ENCODE assay signal across 10 cellular contexts in genomic region chr17:40651939-40652338, GRCh38. TPM values are rescaled to one million over a fixed set of nuclear protein-coding genes. Genes with fewer than 3 reads are reported as not detected.
"Had no signal": no experiment of that assay in that cellular context is flagged by ENCODE, and none has a peak within 500 bp of the region (broad histone marks: within the 10 kb centered on the region; RNA-seq: fewer than 3 reads in every experiment).

No MANE protein-coding gene starts in this region.

- DNase-seq: H9, HCEC 1CT, IMR-90, KBM-7 had no signal

- FAIRE-seq: H1, H54 had no signal

- H3K4me3 ChIP-seq: GM23338 had no signal

- H3K27ac ChIP-seq: HL-60, KMS-11 had no signal

- H3K4me2 ChIP-seq: GM23338, KMS-11 had no signal

- H3K9ac ChIP-seq: KMS-11 had no signal

- ATAC-seq: GM23338 had no signal

- H2AFZ ChIP-seq: GM23338 had no signal

RNA-seq across cellular contexts. Expression of gene KRT222, which starts 13.0 kb away (rescaled TPM):
- total RNA-seq: GM23338, HT1080, IMR-90 had no signal
- polyA plus RNA-seq: GM23338, IMR-90 had no signal

RNA-seq across cellular contexts. Expression of gene KRT24, which starts 51.6 kb away (rescaled TPM):
- total RNA-seq: GM23338, H1, H9, HT1080, IMR-90 had no signal
- polyA plus RNA-seq: GM23338, H1, IMR-90 had no signal
